20 cellular contexts compared by ENCODE assay signal in genomic region chr1:218382261-218382660, GRCh38.
"Had no signal": no experiment of that assay in that cellular context is flagged by ENCODE, and none has a peak within 500 bp of the region (broad histone marks: within the 10 kb centered on the region; RNA-seq: fewer than 3 reads in every experiment).

No MANE protein-coding gene starts in this region.

- H3K4me1 ChIP-seq: prostate gland, testis had no signal

- H3K36me3 ChIP-seq: esophagus squamous epithelium, heart left ventricle, pancreas, prostate gland, right lobe of liver, spleen, tibial nerve had no signal

- FAIRE-seq: colon, islet of Langerhans, pancreas had no signal

- H3K27me3 ChIP-seq: esophagus squamous epithelium, heart left ventricle, pancreas, right lobe of liver, testis, tibial nerve had no signal

- H3K27ac ChIP-seq: esophagus squamous epithelium, heart left ventricle, prostate gland, right lobe of liver, spleen, testis, tibial nerve had no signal

- H3K4me3 ChIP-seq: esophagus squamous epithelium, heart left ventricle, pancreas, prostate gland, right lobe of liver, spleen, testis, tibial nerve had no signal

- H3K9me3 ChIP-seq: esophagus squamous epithelium, heart left ventricle, pancreas, prostate gland, right lobe of liver, spleen, testis, tibial nerve had no signal

- DNase-seq: effector memory CD8-positive, alpha-beta T cell; esophagus squamous epithelium; foreskin fibroblast; heart left ventricle; hypothalamus; kidney glomerular epithelial cell; mammary epithelial cell; natural killer cell; pancreas; retina; right lobe of liver; spleen; stimulated activated CD4-positive, alpha-beta T cell treated with anti-CD3 and anti-CD28 coated beads, Interleukin-15, amount 100 ng/mL, for 24 hours; stimulated activated CD4-positive, alpha-beta T cell treated with anti-CD3 and anti-CD28 coated beads, Interleukin-1b, Interleukin-23, amount 100 ng/mL, for 48 hours; stimulated activated CD4-positive, alpha-beta T cell treated with anti-CD3 and anti-CD28 coated beads, Interleukin-4, amount 100 ng/mL, for 24 hours; testis had no signal
